In genomic region chr7:129188892-129189660, GRCh38 we compare ENCODE assay signal across 8 cellular contexts. TPM values are rescaled to one million over a fixed set of nuclear protein-coding genes. Genes with fewer than 3 reads are reported as not detected.
DNase-seq lines count a peak whose midpoint lies in the region; ATAC-seq and TF ChIP-seq lines count a peak whose summit lies in the region.

No MANE protein-coding gene starts in this region.

- H3K27me3 ChIP-seq in Caco-2 (replicated peaks; ENCODE audit: control insufficient read depth, insufficient read depth, low read length), result no peaks in the 10 kb centered on the region
- peaks cover 39% of the 10 kb centered on the region for H3K27me3 ChIP-seq in HL-60 (ENCODE audit: insufficient read depth, poor library complexity, severe bottlenecking)
- peaks cover 7% of the 10 kb centered on the region for H3K27me3 ChIP-seq in lung (ENCODE audit: control insufficient read depth, insufficient read depth)

- H3K27ac Mint-ChIP-seq in Caco-2 (ENCODE audit: unreplicated experiment), result peak overlapping the region; percentile 81

- peaks cover 24% of the 10 kb centered on the region for H3K4me1 ChIP-seq in Caco-2
- H3K4me1 ChIP-seq in lung (ENCODE audit: control insufficient read depth in 2 of 2, insufficient read depth in 2 of 2, low read length in 2 of 2), result peaks cover 3 to 8% of the 10 kb centered on the region in 2 donors
- H3K4me1 ChIP-seq in urinary bladder (ENCODE audit: insufficient read depth), result no peaks in the 10 kb centered on the region

- POLR2A ChIA-PET in Caco-2 (lab: Charles Lee), result interaction anchor here (1.1 kb wide), 1 partner anchor 11 kb away, joined by 3 read pairs; no protein-coding TSS in a partner anchor

- H3K36me3 Mint-ChIP-seq in Caco-2 (ENCODE audit: insufficient read depth, unreplicated experiment), result peaks cover 12% of the 10 kb centered on the region

- 0 to 1% methylated on average over 51 to 83 of the region's 83 CpGs for WGBS in lung, 2 donors
- WGBS in urinary bladder, result under 1% methylated on average over 83 of the region's 83 CpGs

- H3K9me3 ChIP-seq in Caco-2 (no peaks in the 10 kb centered on the region), lung (ENCODE audit: control insufficient read depth in 2 of 2, insufficient read depth in 1 of 2, low read length in 1 of 2) (no peaks in the 10 kb centered on the region)

- DNase-seq in Caco-2, result peak in 1 of 2 experiments; percentile 44
- no peak for DNase-seq in HL-60 (ENCODE audit: low read depth in 1 of 2, low spot score in 1 of 2)
- DNase-seq in choroid plexus epithelial cell (ENCODE audit: low read depth), result peak; percentile 26
- DNase-seq in lung (ENCODE audit: low spot score), result no peak
- no peak for DNase-seq in RKO (ENCODE audit: low spot score)
- no peak for DNase-seq in GM19240 (ENCODE audit: insufficient read length, low spot score)

- H3K9me3 Mint-ChIP-seq in Caco-2 (ENCODE audit: unreplicated experiment), result no peaks in the 10 kb centered on the region

- ATAC-seq in lung (ENCODE audit: insufficient read depth, low FRiP score), result peak; percentile 27
- no peak for ATAC-seq in HG03460 (IDR thresholded peaks at IDR 0.05; ENCODE audit: unreplicated experiment)

- TF ChIP-seq CTCF in Caco-2 (IDR thresholded peaks at IDR 0.05; ENCODE audit: insufficient read depth in 1 of 2, low read depth in 1 of 2, low read length in 1 of 2, severe bottlenecking in 1 of 2, unreplicated experiment in 1 of 2), result no peak
- no peak for TF ChIP-seq CTCF in HL-60 (IDR thresholded peaks at IDR 0.05; ENCODE audit: insufficient read depth, low read length)
- no peak for TF ChIP-seq CTCF in choroid plexus epithelial cell (conservative IDR thresholded peaks at IDR 0.05; ENCODE audit: low read depth, low read length)
- no peak for TF ChIP-seq CTCF in lung (IDR thresholded peaks at IDR 0.05; ENCODE audit: control extremely low read depth, extremely low read depth)

- no peaks in the 10 kb centered on the region for H3K27me3 Mint-ChIP-seq in Caco-2 (ENCODE audit: insufficient read depth, unreplicated experiment)

- peaks cover 21% of the 10 kb centered on the region for H3K4me1 Mint-ChIP-seq in Caco-2 (ENCODE audit: low read depth, unreplicated experiment)

- CTCF ChIA-PET in Caco-2 (lab: Charles Lee), result interaction anchor here (0.9 to 2.6 kb wide), 2 partner anchors 25 to 36 kb away, joined by 4 to 12 read pairs; partner anchors contain the start of gene AHCYL2

- no TSS peak for BruUV-seq in Caco-2 (replicated peaks; lab: Mats Ljungman, UMichigan)

- H3K36me3 ChIP-seq in Caco-2 (ENCODE audit: control insufficient read depth, insufficient read depth, low read length) (no peaks in the 10 kb centered on the region), lung (ENCODE audit: control insufficient read depth in 2 of 2, insufficient read depth in 2 of 2, low read length in 2 of 2) (no peaks in the 10 kb centered on the region), urinary bladder (ENCODE audit: insufficient read depth) (no peaks in the 10 kb centered on the region)

- H3K4me3 ChIP-seq in Caco-2 (ENCODE audit: low read depth, low read length) (peak overlapping the region; percentile 85), HL-60 (replicated peaks; ENCODE audit: insufficient read depth, low read length) (peak overlapping the region; percentile 37), choroid plexus epithelial cell (ENCODE audit: low read depth, low read length) (peak overlapping the region; percentile 68), lung (peak overlapping the region; percentile 44), urinary bladder (ENCODE audit: low read depth, low read length) (peak overlapping the region; percentile 76)

- H3K27ac ChIP-seq in HL-60 (replicated peaks) (no peak overlapping the region), lung (ENCODE audit: low read depth in 1 of 2, low read length in 1 of 2) (no peak overlapping the region), urinary bladder (ENCODE audit: low read depth) (peak overlapping the region; percentile 30)

- intact Hi-C loops in Caco-2 (cut with micrococcal nuclease; ENCODE audit: unreplicated experiment), result no loop called here

- H3K4me3 Mint-ChIP-seq in Caco-2 (ENCODE audit: unreplicated experiment), result peak overlapping the region; percentile 88

RNA-seq across cellular contexts. Expression of gene SMO, which starts 0.6 kb away (rescaled TPM):
- total RNA-seq in Caco-2 (2022), result 35.5 and 36.0 TPM in 2 replicates
- total RNA-seq in lung, result 10 to 100 TPM in 1 of 2 donors, 1 to 10 TPM in 1; 4.6 to 19.3 TPM
- polyA plus RNA-seq in lung, result 1 to 10 TPM in 1 of 2 donors, under 1 TPM in 1; 0.87 to 2.5 TPM
- 35.2 TPM for total RNA-seq in urinary bladder
- 16.7 TPM for polyA plus RNA-seq in urinary bladder

RNA-seq across cellular contexts. Expression of gene AHCYL2, which starts 35.8 kb away (rescaled TPM):
- 15.8 and 17.2 TPM in 2 replicates for total RNA-seq in Caco-2 (2022)
- total RNA-seq in lung, result 100 to 1,000 TPM; 117 to 172 TPM
- 10 to 100 TPM; 16.3 to 70.8 TPM for polyA plus RNA-seq in lung
- 20.3 TPM for total RNA-seq in urinary bladder
- 9.0 TPM for polyA plus RNA-seq in urinary bladder

RNA-seq across cellular contexts. Expression of gene TSPAN33, which starts 44.6 kb away (rescaled TPM):
- 2.6 and 4.5 TPM in 2 replicates for total RNA-seq in Caco-2 (2022)
- total RNA-seq in lung, result 1 to 10 TPM; 4.5 to 7.3 TPM
- polyA plus RNA-seq in lung, result 1 to 10 TPM; 3.3 to 8.2 TPM
- total RNA-seq in urinary bladder, result 9.5 TPM
- polyA plus RNA-seq in urinary bladder, result 15.6 TPM
